In genomic region chr2:125398738-125399473, GRCh38 we compare ENCODE assay signal across 17 cellular contexts.
DNase-seq lines count a peak whose midpoint lies in the region; ATAC-seq, FAIRE-seq and TF ChIP-seq lines count a peak whose summit lies in the region.
"Had no signal": no experiment of that assay in that cellular context is flagged by ENCODE, and none has a peak within 500 bp of the region (broad histone marks: within the 10 kb centered on the region; RNA-seq: fewer than 3 reads in every experiment).

No MANE protein-coding gene starts in this region.

- no peaks in the 10 kb centered on the region for H4K20me1 ChIP-seq in PC-9 (ENCODE audit: insufficient read depth)

- intact Hi-C loops in PC-9 (cut with micrococcal nuclease; ENCODE audit: unreplicated experiment): no loop called here

- no peak overlapping the region for H3K27ac ChIP-seq in PC-9
- H3K27ac ChIP-seq: colonic mucosa, epithelial cell of prostate, parathyroid adenoma had no signal

- FAIRE-seq in GM19239 (lab: Jason Lieb, UNC): peak; percentile 18
- FAIRE-seq: A204.1, keratinocyte had no signal

- DNase-seq in GM06990 (ENCODE audit: extremely low read depth, insufficient read length): peak; percentile 25
- no peak for DNase-seq in GM19239 (ENCODE audit: insufficient read length, low spot score)
- DNase-seq in cerebellar cortex (ENCODE audit: low spot score): no peak
- no peak for DNase-seq in SKM-1 (lab: John Stamatoyannopoulos, UW; ENCODE audit: unreplicated experiment)
- no peak for DNase-seq in PC-9
- DNase-seq in medulla oblongata (ENCODE audit: extremely low spot score): no peak
- DNase-seq: aorta; CD4-positive, alpha-beta memory T cell; colonic mucosa; NCI-H2107; SIG-M5 had no signal

- CTCF ChIA-PET in PC-9 (lab: Charles Lee): no interaction called here

- H3K36me3 ChIP-seq in GM06990 (ENCODE audit: control insufficient read depth, insufficient read depth, low read length) (no peaks in the 10 kb centered on the region), PC-9 (ENCODE audit: low read depth) (no peaks in the 10 kb centered on the region)
- H3K36me3 ChIP-seq: colonic mucosa had no signal

- no peak overlapping the region for H3K4me2 ChIP-seq in PC-9

- ATAC-seq in HG02642 (IDR thresholded peaks at IDR 0.05; ENCODE audit: poor library complexity, unreplicated experiment): peak; percentile 39
- ATAC-seq in HG03342 (IDR thresholded peaks at IDR 0.05; ENCODE audit: unreplicated experiment): peak; percentile 48

- H3K9me3 ChIP-seq in PC-9 (ENCODE audit: insufficient read depth, low read depth): no peaks in the 10 kb centered on the region
- H3K9me3 ChIP-seq: colonic mucosa had no signal

- no TSS peak for BruUV-seq in PC-9 (replicated peaks; lab: Mats Ljungman, UMichigan)

- no peaks in the 10 kb centered on the region for H3F3A ChIP-seq in PC-9 (ENCODE audit: insufficient read depth, low read depth)

- H3K4me1 ChIP-seq in PC-9 (replicated peaks; ENCODE audit: insufficient read depth): no peaks in the 10 kb centered on the region
- H3K4me1 ChIP-seq: colonic mucosa, parathyroid adenoma had no signal

- no peaks in the 10 kb centered on the region for H3K79me2 ChIP-seq in PC-9 (ENCODE audit: low read depth)
- H3K79me2 ChIP-seq: parathyroid adenoma had no signal

- TF ChIP-seq CTCF in GM06990 (IDR thresholded peaks at IDR 0.05; ENCODE audit: insufficient read depth, low read length, poor library complexity, severe bottlenecking) (no peak), PC-9 (conservative IDR thresholded peaks at IDR 0.05) (no peak)

- no peaks in the 10 kb centered on the region for H3K9me2 ChIP-seq in PC-9 (ENCODE audit: insufficient read depth)

- H2AFZ ChIP-seq in PC-9: no peak overlapping the region
- H2AFZ ChIP-seq: parathyroid adenoma had no signal

- H3K4me3 ChIP-seq in GM06990 (replicated peaks; ENCODE audit: low read depth, low read length) (no peak overlapping the region), PC-9 (no peak overlapping the region)
- H3K4me3 ChIP-seq: colonic mucosa had no signal

- no peaks in the 10 kb centered on the region for H3K27me3 ChIP-seq in GM06990 (replicated peaks; ENCODE audit: control insufficient read depth, insufficient read depth, low read length)
- no peaks in the 10 kb centered on the region; the same call in none of the 2 replicates for H3K27me3 ChIP-seq in PC-9 (ENCODE audit: insufficient read depth, low read depth)
- H3K27me3 ChIP-seq: colonic mucosa had no signal

- POLR2A ChIA-PET in PC-9 (lab: Charles Lee; ENCODE audit: unreplicated experiment): no interaction called here
